Comparison of ENCODE assay signal across 27 cellular contexts in the genomic region with DNA sequence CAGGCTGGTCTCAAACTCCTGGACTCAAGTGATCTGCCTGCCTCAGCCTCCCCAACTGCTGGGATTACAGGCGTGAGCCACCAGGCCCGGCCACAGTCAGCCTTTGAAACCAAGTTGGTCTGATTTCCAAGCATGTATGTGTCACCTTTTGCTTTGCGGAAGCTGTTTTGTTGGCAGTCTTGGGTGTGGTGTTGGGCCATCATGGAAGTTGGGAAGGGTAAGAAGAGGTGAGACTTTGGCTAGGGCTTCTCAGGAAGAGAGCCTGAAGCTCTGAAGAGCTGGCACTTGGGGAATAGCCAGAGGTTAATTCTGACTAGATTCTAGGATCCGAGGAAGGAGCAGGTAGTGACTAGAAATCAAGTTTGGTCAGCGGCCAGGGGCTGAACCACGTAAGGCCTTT. TPM values are rescaled to one million over a fixed set of nuclear protein-coding genes. Genes with fewer than 3 reads are reported as not detected.
"Had no signal": no experiment of that assay in that cellular context is flagged by ENCODE, and none has a peak within 500 bp of the region (broad histone marks: within the 10 kb centered on the region; RNA-seq: fewer than 3 reads in every experiment).

No MANE protein-coding gene starts in this region.

- H3K36me3 Mint-ChIP-seq: activated CD8-positive, alpha-beta memory T cell treated with anti-CD3 and anti-CD28 coated beads, Interleukin-2, amount 10 ng/mL, durations not matched to agents 7 days and 5 days; activated naive CD4-positive, alpha-beta T cell treated with anti-CD3 and anti-CD28 coated beads, Interleukin-2, amount 50 U/mL, for 72 hours had no signal

- ATAC-seq: activated CD8-positive, alpha-beta memory T cell treated with anti-CD3 and anti-CD28 coated beads, Interleukin-2, amount 10 ng/mL, durations not matched to agents 7 days and 5 days; activated CD8-positive, alpha-beta T cell treated with anti-CD3 and anti-CD28 coated beads, Interleukin-2, amount 10 ng/mL, durations not matched to agents 7 days and 5 days; activated naive CD4-positive, alpha-beta T cell treated with anti-CD3 and anti-CD28 coated beads, Interleukin-2, amount 50 U/mL, for 72 hours; body of pancreas; left ventricle myocardium superior; stimulated activated naive B cell treated with anti-CD40 and anti-IgM and Interleukin-4, amounts not matched to agents 10 μg/mL and 1 μg/mL and 100 μg/mL, for 72 hours had no signal

- H3K9me3 Mint-ChIP-seq: activated naive CD4-positive, alpha-beta T cell treated with anti-CD3 and anti-CD28 coated beads, Interleukin-2, amount 50 U/mL, for 72 hours; activated T-helper 2 cell treated with anti-CD3 and anti-CD28 coated beads, Interferon-gamma antibody, Interleukin-2, Interleukin-4, amounts not matched to agents 10 μg/mL and 5 μg/mL and 100 μg/mL, durations not matched to agents 14 hours and 24 hours and 36 hours; stimulated activated naive B cell treated with anti-CD40 and anti-IgM and Interleukin-4, amounts not matched to agents 10 μg/mL and 1 μg/mL and 100 μg/mL, for 72 hours; T-helper 1 cell treated with Interleukin-12 subunit alpha and Interleukin-12 subunit beta and Interleukin-4 antibody, amounts not matched to agents 30 μg/mL and 1 μg/mL, for 36 hours had no signal

- H3K36me3 ChIP-seq: cardiac muscle cell, colonic mucosa, right atrium auricular region, thyroid gland, WERI-Rb-1 had no signal

- H3K4me3 ChIP-seq: body of pancreas, cardiac muscle cell, colonic mucosa, right atrium auricular region, smooth muscle cell, stomach, thyroid gland had no signal

- H3K27me3 Mint-ChIP-seq: activated CD8-positive, alpha-beta memory T cell treated with anti-CD3 and anti-CD28 coated beads, Interleukin-2, amount 10 ng/mL, durations not matched to agents 7 days and 5 days had no signal

- H3K27ac Mint-ChIP-seq: activated CD8-positive, alpha-beta memory T cell treated with anti-CD3 and anti-CD28 coated beads, Interleukin-2, amount 10 ng/mL, durations not matched to agents 7 days and 5 days; activated CD8-positive, alpha-beta T cell treated with anti-CD3 and anti-CD28 coated beads, Interleukin-2, amount 10 ng/mL, durations not matched to agents 7 days and 5 days; activated T-helper 2 cell treated with anti-CD3 and anti-CD28 coated beads, Interferon-gamma antibody, Interleukin-2, Interleukin-4, amounts not matched to agents 10 μg/mL and 5 μg/mL and 100 μg/mL, durations not matched to agents 14 hours and 24 hours and 36 hours; stimulated activated naive B cell treated with anti-CD40 and anti-IgM and Interleukin-4, amounts not matched to agents 10 μg/mL and 1 μg/mL and 100 μg/mL, for 72 hours; T-helper 1 cell treated with Interleukin-12 subunit alpha and Interleukin-12 subunit beta and Interleukin-4 antibody, amounts not matched to agents 30 μg/mL and 1 μg/mL, for 36 hours had no signal

- H3K27me3 ChIP-seq: body of pancreas, cardiac muscle cell, colonic mucosa, right atrium auricular region, thyroid gland had no signal

- H3K4me1 ChIP-seq: body of pancreas, colonic mucosa, parathyroid adenoma had no signal

- H3K27ac ChIP-seq: body of pancreas, cardiac muscle cell, colonic mucosa, parathyroid adenoma, right atrium auricular region, stomach, thyroid gland, WERI-Rb-1 had no signal

- H3K4me3 Mint-ChIP-seq: activated CD8-positive, alpha-beta memory T cell treated with anti-CD3 and anti-CD28 coated beads, Interleukin-2, amount 10 ng/mL, durations not matched to agents 7 days and 5 days; activated CD8-positive, alpha-beta T cell treated with anti-CD3 and anti-CD28 coated beads, Interleukin-2, amount 10 ng/mL, durations not matched to agents 7 days and 5 days; stimulated activated naive B cell treated with anti-CD40 and anti-IgM and Interleukin-4, amounts not matched to agents 10 μg/mL and 1 μg/mL and 100 μg/mL, for 72 hours; T-helper 1 cell treated with Interleukin-12 subunit alpha and Interleukin-12 subunit beta and Interleukin-4 antibody, amounts not matched to agents 30 μg/mL and 1 μg/mL, for 36 hours had no signal

- H3K9me3 ChIP-seq: body of pancreas, colonic mucosa, right atrium auricular region, stomach, thyroid gland had no signal

- DNase-seq: activated CD8-positive, alpha-beta memory T cell treated with anti-CD3 and anti-CD28 coated beads, Interleukin-2, amount 10 ng/mL, durations not matched to agents 7 days and 5 days; activated CD8-positive, alpha-beta T cell treated with anti-CD3 and anti-CD28 coated beads, Interleukin-2, amount 10 ng/mL, durations not matched to agents 7 days and 5 days; activated naive CD4-positive, alpha-beta T cell; activated T-cell treated with anti-CD3 and anti-CD28 coated beads, Interleukin-2, amount 50 U/mL, for 48 hours; anterior cingulate cortex; body of pancreas; cerebellar nuclear complex; colonic mucosa; effector CD8-positive, alpha-beta T cell; left ventricle myocardium superior; nucleus accumbens; stimulated activated CD4-positive, alpha-beta T cell treated with anti-CD3 and anti-CD28 coated beads, Interleukin-1b, Interleukin-23, amount 100 ng/mL, for 48 hours; stimulated activated naive B cell treated with anti-CD40 and anti-IgM and Interleukin-4, amounts not matched to agents 10 μg/mL and 1 μg/mL and 100 μg/mL, for 72 hours; stomach; SW 1271; T1000; thyroid gland; WERI-Rb-1 had no signal

RNA-seq across cellular contexts. Expression of a gene that starts 2.8 kb away (rescaled TPM):
- total RNA-seq: frontal cortex, left ventricle myocardium superior, right atrium auricular region, smooth muscle cell, urinary bladder had no signal
